In genomic region chr15:41919954-41920538, GRCh38 we compare ENCODE assay signal across 12 cellular contexts. TPM values are rescaled to one million over a fixed set of nuclear protein-coding genes. Genes with fewer than 3 reads are reported as not detected.
DNase-seq lines count a peak whose midpoint lies in the region; ATAC-seq, FAIRE-seq and TF ChIP-seq lines count a peak whose summit lies in the region.
"Had no signal": no experiment of that assay in that cellular context is flagged by ENCODE, and none has a peak within 500 bp of the region (broad histone marks: within the 10 kb centered on the region; RNA-seq: fewer than 3 reads in every experiment).

No MANE protein-coding gene starts in this region.

- H3K4me2 ChIP-seq in BLaER1 treated with 17β-estradiol and CSF1 and Interleukin-3, amounts not matched to agents 10 nM and 100 nM, result peak overlapping the region in 10 of 11 experiments; percentile 13 to 96 (median 85); a peak in 18 of 22 replicates
- H3K4me2 ChIP-seq: neural progenitor cell had no signal

- no peak for FAIRE-seq in pancreas (lab: Jason Lieb, UNC)

- 0 out of 22 replicates have a peak overlapping the region, but pooled peaks of 1 of the 11 experiments have one; percentile 26 for H3K9ac ChIP-seq in BLaER1 treated with 17β-estradiol and CSF1 and Interleukin-3, amounts not matched to agents 10 nM and 100 nM
- H3K9ac ChIP-seq: neural progenitor cell had no signal

- H3K4me1 ChIP-seq in BLaER1 treated with 17β-estradiol and CSF1 and Interleukin-3, amounts not matched to agents 10 nM and 100 nM, result peaks cover 87 to 100% (median 100%) of the 10 kb centered on the region in 10 experiments
- peaks cover 51% of the 10 kb centered on the region for H3K4me1 ChIP-seq in SJSA1 (replicated peaks)
- peaks cover 0 to 77% (median 22%) of the 10 kb centered on the region in 3 donors for H3K4me1 ChIP-seq in gastroesophageal sphincter
- H3K4me1 ChIP-seq in pancreas, result peaks cover 36 to 68% (median 44%) of the 10 kb centered on the region in 3 donors
- H3K4me1 ChIP-seq: neural progenitor cell had no signal

- H4K20me1 ChIP-seq in BLaER1 treated with 17β-estradiol and CSF1 and Interleukin-3, amounts not matched to agents 10 nM and 100 nM, result no peaks in the 10 kb centered on the region; a peak in 1 of 22 replicates

- DNase-seq in SJSA1 (ENCODE audit: low read depth in 1 of 2, low spot score in 2 of 2) (peak in 1 of 2 experiments; percentile 43), pancreas (peak in 5 of 6 donors; percentile 45 to 88 (median 81)), GM03348 (ENCODE audit: low spot score) (no peak)
- DNase-seq: central memory CD4-positive, alpha-beta T cell; NCI-H1092 treated with DMSO at 0.1 percent for 48 hours; T-helper 2 cell had no signal

- TF ChIP-seq CTCF in gastroesophageal sphincter (IDR thresholded peaks at IDR 0.05) (no peak), pancreas (IDR thresholded peaks at IDR 0.05) (no peak)

- no peak for TF ChIP-seq EP300 in gastroesophageal sphincter (IDR thresholded peaks at IDR 0.05)

- H3K9me3 ChIP-seq in BLaER1 treated with 17β-estradiol and CSF1 and Interleukin-3, amounts not matched to agents 10 nM and 100 nM (replicated peaks in 1 of 11), result peaks cover 0 to 24% (median 15%) of the 10 kb centered on the region in 11 experiments; a peak in 17 of 22 replicates
- H3K9me3 ChIP-seq in SJSA1 (replicated peaks) (no peaks in the 10 kb centered on the region), gastroesophageal sphincter (no peaks in the 10 kb centered on the region), pancreas (no peaks in the 10 kb centered on the region)

- no peaks in the 10 kb centered on the region for H3K27me3 ChIP-seq in BLaER1 treated with 17β-estradiol and CSF1 and Interleukin-3, amounts not matched to agents 10 nM and 100 nM
- H3K27me3 ChIP-seq in SJSA1 (replicated peaks) (no peaks in the 10 kb centered on the region), gastroesophageal sphincter (no peaks in the 10 kb centered on the region), pancreas (no peaks in the 10 kb centered on the region)
- H3K27me3 ChIP-seq: neural progenitor cell had no signal

- 39 to 65% methylated on average over 2 to 3 of the region's 3 CpGs for WGBS in gastroesophageal sphincter (ENCODE audit: low coverage in 1 of 2), 2 donors
- WGBS in pancreas, 2 donors, result 13 to 22% methylated on average over 3 of the region's 3 CpGs

- peak; percentile 44 for ATAC-seq in gastroesophageal sphincter
- ATAC-seq in pancreas, result peak; percentile 58 to 80 (median 67)
- no peak for ATAC-seq in HG02970 (IDR thresholded peaks at IDR 0.05; ENCODE audit: low FRiP score, unreplicated experiment)
- ATAC-seq in GM21576 (IDR thresholded peaks at IDR 0.05; ENCODE audit: unreplicated experiment), result no peak
- no peak for ATAC-seq in HG03095 (IDR thresholded peaks at IDR 0.05; ENCODE audit: unreplicated experiment)

- intact Hi-C loops in pancreas (cut with DNase I), result no loop called here

- TF ChIP-seq POLR2A in gastroesophageal sphincter (IDR thresholded peaks at IDR 0.05), result no peak

- peak overlapping the region in 2 of 11 experiments; percentile 12 to 14; a peak in 1 of 22 replicates for H3K27ac ChIP-seq in BLaER1 treated with 17β-estradiol and CSF1 and Interleukin-3, amounts not matched to agents 10 nM and 100 nM
- H3K27ac ChIP-seq in SJSA1 (peak overlapping the region; percentile 11; the same call in 1 of the 2 replicates), gastroesophageal sphincter (peak overlapping the region in 3 of 4 donors; percentile 56 to 60 (median 56)), pancreas (peak overlapping the region; percentile 59 to 75 (median 69))
- H3K27ac ChIP-seq: neural progenitor cell had no signal

- no peak overlapping the region for H3K4me3 ChIP-seq in BLaER1 treated with 17β-estradiol and CSF1 and Interleukin-3, amounts not matched to agents 10 nM and 100 nM
- H3K4me3 ChIP-seq in SJSA1, result no peak overlapping the region
- H3K4me3 ChIP-seq in gastroesophageal sphincter, result no peak overlapping the region
- H3K4me3 ChIP-seq in pancreas, result no peak overlapping the region
- H3K4me3 ChIP-seq: neural progenitor cell had no signal

- H3K36me3 ChIP-seq in BLaER1 treated with 17β-estradiol and CSF1 and Interleukin-3, amounts not matched to agents 10 nM and 100 nM, result peaks cover 0 to 71% (median 29%) of the 10 kb centered on the region in 11 experiments; a peak in 18 of 22 replicates
- H3K36me3 ChIP-seq in SJSA1 (peaks cover 60% of the 10 kb centered on the region), gastroesophageal sphincter (peaks cover 0 to 20% of the 10 kb centered on the region in 2 donors), pancreas (peaks cover 0 to 4% (median 0%) of the 10 kb centered on the region in 3 donors)
- H3K36me3 ChIP-seq: neural progenitor cell had no signal

RNA-seq across cellular contexts. Expression of gene SPTBN5, which starts 26.2 kb away (rescaled TPM):
- total RNA-seq in SJSA1 (2014; rRNA removed; shearing (Covaris generic)), result 0.34 and 0.75 TPM in 2 replicates
- under 1 TPM; 0.13 to 0.93 (median 0.38) TPM for total RNA-seq in gastroesophageal sphincter
- total RNA-seq in pancreas, result 1 to 10 TPM in 2 of 6 donors, under 1 TPM in 4; 0.32 to 4.0 (median 0.60) TPM
- polyA plus RNA-seq in pancreas, result 10 to 100 TPM in 1 of 2 donors, 1 to 10 TPM in 1; 9.5 to 11.4 TPM

RNA-seq across cellular contexts. Expression of gene EHD4, which starts 52.3 kb away (rescaled TPM):
- total RNA-seq in SJSA1 (2014; rRNA removed; shearing (Covaris generic)), result 22.7 and 26.8 TPM in 2 replicates
- 10 to 100 TPM in 3 of 4 donors, 1 to 10 TPM in 1; 10.0 to 25.4 (median 20.3) TPM for total RNA-seq in gastroesophageal sphincter
- 10 to 100 TPM in 2 of 6 donors, 1 to 10 TPM in 4; 8.3 to 22.8 (median 8.6) TPM for total RNA-seq in pancreas
- 1 to 10 TPM; 8.1 to 8.5 TPM for polyA plus RNA-seq in pancreas

Comparison
In these comparisons a context has a peak if more than half of its experiments do, and no peak if none do; other contexts are left out.
1. ATAC-seq: peak in gastroesophageal sphincter (single experiment) and pancreas (4 of 4); none in HG02970 (single experiment), GM21576 (single experiment) and HG03095 (single experiment).